6 cellular contexts compared by ENCODE assay signal in the genomic region with DNA sequence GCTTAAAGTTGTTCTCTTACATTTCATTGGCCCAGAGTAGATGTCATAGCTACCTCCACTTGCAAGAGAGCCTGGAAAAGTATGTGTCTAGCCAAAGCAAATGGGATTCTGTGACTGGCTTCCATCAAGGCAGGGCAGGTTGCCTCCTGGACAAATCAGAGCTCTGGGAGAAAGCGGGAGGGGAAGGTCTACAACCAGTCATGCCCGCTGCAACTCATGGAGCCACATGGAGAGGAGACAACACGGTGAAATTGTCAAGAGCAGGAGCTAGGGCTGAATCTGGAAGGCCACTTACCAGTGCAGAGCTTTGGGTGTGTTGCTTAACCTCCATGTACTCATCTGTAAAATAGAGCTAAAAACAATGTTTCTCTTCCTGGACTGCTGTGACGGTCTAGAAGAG.
"Had no signal": no experiment of that assay in that cellular context is flagged by ENCODE, and none has a peak within 500 bp of the region (broad histone marks: within the 10 kb centered on the region; RNA-seq: fewer than 3 reads in every experiment).

No MANE protein-coding gene starts in this region.

- H3K9ac ChIP-seq: KMS-11 had no signal

- H3K4me3 ChIP-seq: K562 had no signal

- FAIRE-seq: K562 had no signal

- DNase-seq: IMR-90, KBM-7, KG1 had no signal

- H3K27ac ChIP-seq: HL-60, KMS-11 had no signal

- H3K4me2 ChIP-seq: KMS-11 had no signal

- ATAC-seq: K562 had no signal
